ENCODE assay signal across 10 cellular contexts in the genomic region with DNA sequence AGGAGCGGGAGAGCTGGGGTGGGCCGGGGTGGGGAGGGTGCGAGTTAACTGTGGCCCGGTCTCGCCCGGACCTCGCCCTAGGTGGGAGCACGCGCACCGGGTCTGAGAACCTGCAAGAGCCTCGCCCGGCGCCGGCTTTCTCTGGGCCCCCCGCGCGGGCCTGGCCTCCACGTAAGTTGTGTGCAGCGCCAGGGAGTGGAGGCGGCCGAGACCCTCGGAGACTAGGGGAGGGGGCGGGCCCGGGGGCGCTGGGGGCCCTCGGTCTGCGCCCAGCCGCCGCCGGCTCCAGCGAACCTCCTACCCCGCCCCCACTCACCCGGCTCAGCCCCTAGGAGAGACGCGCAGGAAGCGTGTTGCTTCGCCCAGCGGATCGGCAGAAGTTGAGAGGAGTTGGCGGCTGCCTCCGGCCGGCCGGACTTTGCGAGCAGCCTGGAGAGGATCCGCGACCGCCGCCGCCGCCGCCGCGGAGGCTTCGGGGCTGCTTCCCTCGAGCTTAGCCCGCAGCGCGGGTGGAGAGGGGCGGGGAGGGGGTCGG. TPM values are rescaled to one million over a fixed set of nuclear protein-coding genes. Genes with fewer than 3 reads are reported as not detected.
DNase-seq lines count a peak whose midpoint lies in the region; ATAC-seq, FAIRE-seq and TF ChIP-seq lines count a peak whose summit lies in the region.
"Had no signal": no experiment of that assay in that cellular context is flagged by ENCODE, and none has a peak within 500 bp of the region (broad histone marks: within the 10 kb centered on the region; RNA-seq: fewer than 3 reads in every experiment).

Gene PRMT8, plus strand, starts transcription at position 356 of the 535 bp plus-strand sequence. CDS start 423 bp downstream, outside the sequence.

- DNase-seq in heart left ventricle (no peak), left ventricle myocardium superior (no peak), WTC11 (ENCODE audit: low spot score) (peak; percentile 72), urothelium cell line (ENCODE audit: low spot score) (peak; percentile 78), germinal center (ENCODE audit: low spot score) (no peak), NCI-H2081 treated with DMSO at 0.1 percent for 48 hours (lab: John Stamatoyannopoulos, UW) (no peak)
- DNase-seq: ovary had no signal

- no peaks in the 10 kb centered on the region for H3K9me3 ChIP-seq in heart left ventricle
- H3K9me3 ChIP-seq: ovary had no signal

- H3K4me1 ChIP-seq in heart left ventricle = peaks cover 0 to 35% (median 7%) of the 10 kb centered on the region in 12 donors

- POLR2A ChIA-PET in WTC11 (lab: Charles Lee) = interaction anchor here (0.6 kb wide), 1 partner anchor 177 kb away, joined by 3 read pairs; no protein-coding TSS in a partner anchor

- peak within 1 kb of the TSS; percentile 68 for H3K4me3 Mint-ChIP-seq in WTC11

- WGBS in heart left ventricle, 4 donors = 1 to 4% (median 1%) methylated on average over 22 to 60 of the region's 60 CpGs

- FAIRE-seq in urothelium cell line (lab: Jason Lieb, UNC) = peak; percentile 93

- H3K4me3 ChIP-seq in heart left ventricle (peak within 1 kb of the TSS in 10 of 12 donors; percentile 17 to 51 (median 42)), iPS-11a (ENCODE audit: low read depth, low read length) (peak within 1 kb of the TSS; percentile 57)
- H3K4me3 ChIP-seq: ovary had no signal

- peaks cover 22 to 77% (median 57%) of the 10 kb centered on the region in 9 donors for H3K27me3 ChIP-seq in heart left ventricle
- H3K27me3 ChIP-seq: ovary had no signal

- no peak for TF ChIP-seq POLR2A in heart left ventricle (IDR thresholded peaks at IDR 0.05)

- no peak within 1 kb of the TSS for H3K27ac ChIP-seq in heart left ventricle
- H3K27ac ChIP-seq: ovary had no signal

- H3K4me1 Mint-ChIP-seq in WTC11 = peaks cover 38% of the 10 kb centered on the region

- H3K27ac Mint-ChIP-seq in WTC11 = no peak within 1 kb of the TSS

- H3K36me3 ChIP-seq in heart left ventricle = no peaks in the 10 kb centered on the region
- H3K36me3 ChIP-seq: ovary had no signal

- H3K36me3 Mint-ChIP-seq in WTC11 = no peaks in the 10 kb centered on the region

- intact Hi-C loops in heart left ventricle (cut with DNase I) = loop anchor here in 1 of 10 donors (10.0 kb wide), 3 partner anchors 114 to 284 kb away; no protein-coding TSS in a partner anchor
- intact Hi-C loops in left ventricle myocardium superior (cut with micrococcal nuclease) = no loop called here

- CTCF ChIA-PET in WTC11 (lab: Charles Lee) = interaction anchor here (0.6 to 2.3 kb wide), 9 partner anchors 32 to 786 kb away, joined by 3 to 20 read pairs (median 7); partner anchors contain the start of gene CRACR2A

- TF ChIP-seq CTCF in heart left ventricle (IDR thresholded peaks at IDR 0.05) (no peak), WTC11 (IDR thresholded peaks at IDR 0.05) (no peak)

- no peaks in the 10 kb centered on the region for H3K9me3 Mint-ChIP-seq in WTC11

- no peak for ATAC-seq in heart left ventricle
- ATAC-seq in left ventricle myocardium superior = no peak
- ATAC-seq in WTC11 = peak; percentile 26
- no peak for ATAC-seq in GM21447 (IDR thresholded peaks at IDR 0.05; ENCODE audit: unreplicated experiment)

- H3K27me3 Mint-ChIP-seq in WTC11 (ENCODE audit: low read depth) = peaks cover 77% of the 10 kb centered on the region

TF ChIP-seq in WTC11, 78 proteins besides CTCF, POLR2A, EP300 and RAD21:
- TF ChIP-seq, protein P1, sequence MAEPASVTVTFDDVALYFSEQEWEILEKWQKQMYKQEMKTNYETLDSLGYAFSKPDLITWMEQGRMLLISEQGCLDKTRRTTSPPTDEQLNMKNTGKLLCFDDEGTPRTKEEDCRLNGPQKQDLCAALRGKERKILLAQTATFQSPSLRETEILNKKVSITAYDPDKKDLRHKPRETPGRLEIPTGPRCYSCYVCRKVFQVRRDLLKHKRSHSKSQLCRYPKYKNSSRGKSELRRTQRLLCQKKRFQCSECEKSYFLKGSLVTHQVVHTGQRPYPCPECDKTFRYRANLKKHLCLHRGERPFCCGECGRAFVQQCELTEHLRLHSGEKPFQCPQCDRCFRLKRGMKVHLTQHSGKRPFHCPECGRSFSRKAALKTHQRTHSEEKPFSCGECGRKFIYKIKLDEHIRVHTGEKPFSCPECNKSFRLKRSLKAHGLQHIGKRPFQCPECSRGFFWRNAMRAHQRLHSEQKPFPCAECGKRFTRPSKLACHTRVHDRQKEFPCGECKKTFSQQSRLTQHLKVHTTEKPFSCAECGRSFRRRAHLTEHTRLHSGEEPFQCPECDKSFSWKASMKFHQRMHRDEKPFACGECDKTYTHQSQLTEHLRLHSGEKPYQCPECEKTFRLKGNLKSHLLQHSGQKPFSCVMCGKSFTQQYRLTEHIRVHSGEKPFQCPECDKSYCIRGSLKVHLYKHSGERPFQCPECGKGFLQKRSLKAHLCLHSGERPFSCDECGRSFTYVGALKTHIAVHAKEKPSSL (CRISPR knock-in tag; conservative IDR thresholded peaks at IDR 0.05) = no peak
- TF ChIP-seq, protein P2, sequence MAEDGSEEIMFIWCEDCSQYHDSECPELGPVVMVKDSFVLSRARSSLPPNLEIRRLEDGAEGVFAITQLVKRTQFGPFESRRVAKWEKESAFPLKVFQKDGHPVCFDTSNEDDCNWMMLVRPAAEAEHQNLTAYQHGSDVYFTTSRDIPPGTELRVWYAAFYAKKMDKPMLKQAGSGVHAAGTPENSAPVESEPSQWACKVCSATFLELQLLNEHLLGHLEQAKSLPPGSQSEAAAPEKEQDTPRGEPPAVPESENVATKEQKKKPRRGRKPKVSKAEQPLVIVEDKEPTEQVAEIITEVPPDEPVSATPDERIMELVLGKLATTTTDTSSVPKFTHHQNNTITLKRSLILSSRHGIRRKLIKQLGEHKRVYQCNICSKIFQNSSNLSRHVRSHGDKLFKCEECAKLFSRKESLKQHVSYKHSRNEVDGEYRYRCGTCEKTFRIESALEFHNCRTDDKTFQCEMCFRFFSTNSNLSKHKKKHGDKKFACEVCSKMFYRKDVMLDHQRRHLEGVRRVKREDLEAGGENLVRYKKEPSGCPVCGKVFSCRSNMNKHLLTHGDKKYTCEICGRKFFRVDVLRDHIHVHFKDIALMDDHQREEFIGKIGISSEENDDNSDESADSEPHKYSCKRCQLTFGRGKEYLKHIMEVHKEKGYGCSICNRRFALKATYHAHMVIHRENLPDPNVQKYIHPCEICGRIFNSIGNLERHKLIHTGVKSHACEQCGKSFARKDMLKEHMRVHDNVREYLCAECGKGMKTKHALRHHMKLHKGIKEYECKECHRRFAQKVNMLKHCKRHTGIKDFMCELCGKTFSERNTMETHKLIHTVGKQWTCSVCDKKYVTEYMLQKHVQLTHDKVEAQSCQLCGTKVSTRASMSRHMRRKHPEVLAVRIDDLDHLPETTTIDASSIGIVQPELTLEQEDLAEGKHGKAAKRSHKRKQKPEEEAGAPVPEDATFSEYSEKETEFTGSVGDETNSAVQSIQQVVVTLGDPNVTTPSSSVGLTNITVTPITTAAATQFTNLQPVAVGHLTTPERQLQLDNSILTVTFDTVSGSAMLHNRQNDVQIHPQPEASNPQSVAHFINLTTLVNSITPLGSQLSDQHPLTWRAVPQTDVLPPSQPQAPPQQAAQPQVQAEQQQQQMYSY (CRISPR knock-in tag; IDR thresholded peaks at IDR 0.05) = peak; percentile 80

RNA-seq across cellular contexts. Expression of gene PRMT8, which starts in this region (rescaled TPM):
- total RNA-seq in heart left ventricle (not detected), left ventricle myocardium superior (not detected), WTC11 (2021) (1.4 to 2.4 TPM (median 1.7 TPM) in 3 replicates)
- polyA plus RNA-seq in heart left ventricle = not detected
- total RNA-seq: T-helper 1 cell treated with Interleukin-12 subunit alpha and Interleukin-12 subunit beta and Interleukin-4 antibody, amounts not matched to agents 30 ng/mL and 1 ng/mL, for 36 hours had no signal

Comparison
In these comparisons a context has a peak if more than half of its experiments do, and no peak if none do; other contexts are left out.
1. DNase-seq: peak in WTC11 (single experiment) and urothelium cell line (single experiment); none in heart left ventricle (0 of 5), left ventricle myocardium superior (single experiment), germinal center (single experiment) and NCI-H2081 treated with DMSO at 0.1 percent for 48 hours (single experiment).